Comparison of ENCODE assay signal across 1 cellular context in genomic region chr17:81898885-81899284, GRCh38.
TF ChIP-seq lines count a peak whose summit lies in the region.

No MANE protein-coding gene starts in this region.

TF ChIP-seq in K562, 482 proteins besides CTCF, POLR2A, EP300 and RAD21:
- peak; percentile 47; the same call in 1 of the 2 replicates for TF ChIP-seq POLR2G (IDR thresholded peaks at IDR 0.05; ENCODE audit: low read depth, low read length)
- no peak for TF ChIP-seq FOXP4 (CRISPR knock-in tag; IDR thresholded peaks at IDR 0.05; ENCODE audit: borderline replicate concordance)
- peak; percentile 85 for TF ChIP-seq RBM22 (IDR thresholded peaks at IDR 0.05; ENCODE audit: low read depth, low read length, poor library complexity, severe bottlenecking)
- TF ChIP-seq MLLT1 (IDR thresholded peaks at IDR 0.05): no peak
- TF ChIP-seq RBFOX2 (IDR thresholded peaks at IDR 0.05; ENCODE audit: low read depth, low read length): peak; percentile 31
- no peak for TF ChIP-seq RAD51 (IDR thresholded peaks at IDR 0.05; ENCODE audit: borderline replicate concordance, low read depth)
- TF ChIP-seq FOSL1 (tag; conservative IDR thresholded peaks at IDR 0.05): 0 out of 2 replicates have a peak, but pooled peaks have one; percentile 5
- no peak for TF ChIP-seq NEUROD1 (IDR thresholded peaks at IDR 0.05; ENCODE audit: borderline replicate concordance, low read depth, low read length, partially characterized antibody)
- no peak for TF ChIP-seq REST (CRISPR knock-in tag; IDR thresholded peaks at IDR 0.05; ENCODE audit: low read depth)
- no peak for TF ChIP-seq ZNF133 (CRISPR knock-in tag; IDR thresholded peaks at IDR 0.05)
- TF ChIP-seq KLF6 (CRISPR knock-in tag; IDR thresholded peaks at IDR 0.05; ENCODE audit: borderline replicate concordance): no peak
- no peak for TF ChIP-seq KDM2B (CRISPR knock-in tag; IDR thresholded peaks at IDR 0.05)
